2 cellular contexts compared by ENCODE assay signal in the genomic region with DNA sequence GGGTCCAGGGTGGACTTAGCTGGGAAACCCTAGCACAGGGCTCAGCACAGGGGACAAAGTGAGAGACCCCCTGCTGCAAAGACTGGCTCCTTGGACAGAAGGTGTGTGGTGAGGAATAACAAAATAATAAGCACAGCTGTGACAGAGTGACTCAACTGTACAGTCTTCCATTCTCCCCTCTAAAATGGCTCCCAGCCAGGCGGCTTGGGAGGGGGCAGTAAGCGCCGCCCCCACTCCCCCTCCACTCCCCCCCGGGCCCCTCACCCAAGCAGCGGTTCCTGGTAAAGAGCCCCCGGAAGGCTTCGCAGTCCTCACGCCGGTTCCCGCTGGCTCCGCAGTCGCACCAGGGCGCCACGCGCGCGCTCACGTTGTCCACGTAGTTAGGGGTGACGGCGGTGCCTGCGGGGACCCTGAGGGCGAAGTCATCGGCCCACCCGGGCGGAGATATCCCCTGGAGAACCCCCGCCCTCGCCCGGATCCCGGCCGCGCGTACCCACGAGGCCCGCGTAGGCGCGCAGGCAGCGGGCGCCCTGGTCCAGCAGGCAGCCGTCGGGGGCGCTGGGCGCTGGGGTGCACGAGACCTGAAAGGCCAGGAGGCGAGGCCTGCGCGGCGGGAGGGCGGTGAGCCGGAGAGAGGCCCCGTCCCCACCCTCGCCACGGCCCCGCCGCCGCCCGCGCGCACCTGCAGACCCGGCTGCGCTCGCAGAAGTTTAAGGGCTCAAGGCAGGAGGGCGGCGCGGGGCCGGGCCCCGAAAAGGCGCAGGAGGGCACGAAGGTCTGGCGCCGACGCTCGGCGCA.
TF ChIP-seq lines count a peak whose summit lies in the region.

No MANE protein-coding gene starts in this region.

TF ChIP-seq in SK-N-SH, 30 proteins besides CTCF, POLR2A, EP300 and RAD21 (continued from another document):
- no peak for TF ChIP-seq REST (IDR thresholded peaks at IDR 0.05; ENCODE audit: low read depth, low read length)
- no peak for TF ChIP-seq EZH2phosphoT487 (IDR thresholded peaks at IDR 0.05; ENCODE audit: borderline replicate concordance, low read depth)
- TF ChIP-seq FOXM1 (IDR thresholded peaks at IDR 0.05; ENCODE audit: low read depth): no peak
- no peak for TF ChIP-seq CHD2 (IDR thresholded peaks at IDR 0.05; ENCODE audit: low read length, partially characterized antibody)
- TF ChIP-seq, protein P1, sequence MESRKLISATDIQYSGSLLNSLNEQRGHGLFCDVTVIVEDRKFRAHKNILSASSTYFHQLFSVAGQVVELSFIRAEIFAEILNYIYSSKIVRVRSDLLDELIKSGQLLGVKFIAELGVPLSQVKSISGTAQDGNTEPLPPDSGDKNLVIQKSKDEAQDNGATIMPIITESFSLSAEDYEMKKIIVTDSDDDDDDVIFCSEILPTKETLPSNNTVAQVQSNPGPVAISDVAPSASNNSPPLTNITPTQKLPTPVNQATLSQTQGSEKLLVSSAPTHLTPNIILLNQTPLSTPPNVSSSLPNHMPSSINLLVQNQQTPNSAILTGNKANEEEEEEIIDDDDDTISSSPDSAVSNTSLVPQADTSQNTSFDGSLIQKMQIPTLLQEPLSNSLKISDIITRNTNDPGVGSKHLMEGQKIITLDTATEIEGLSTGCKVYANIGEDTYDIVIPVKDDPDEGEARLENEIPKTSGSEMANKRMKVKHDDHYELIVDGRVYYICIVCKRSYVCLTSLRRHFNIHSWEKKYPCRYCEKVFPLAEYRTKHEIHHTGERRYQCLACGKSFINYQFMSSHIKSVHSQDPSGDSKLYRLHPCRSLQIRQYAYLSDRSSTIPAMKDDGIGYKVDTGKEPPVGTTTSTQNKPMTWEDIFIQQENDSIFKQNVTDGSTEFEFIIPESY (IDR thresholded peaks at IDR 0.05; ENCODE audit: borderline replicate concordance, low read depth): no peak
- TF ChIP-seq NFIC (IDR thresholded peaks at IDR 0.05; ENCODE audit: borderline replicate concordance): no peak
- no peak for TF ChIP-seq FOXJ3 (CRISPR knock-in tag; IDR thresholded peaks at IDR 0.05)
- no peak for TF ChIP-seq TCF12 (IDR thresholded peaks at IDR 0.05)
- TF ChIP-seq TEAD4 (IDR thresholded peaks at IDR 0.05; ENCODE audit: borderline replicate concordance, insufficient read depth): no peak
- TF ChIP-seq, protein P2, sequence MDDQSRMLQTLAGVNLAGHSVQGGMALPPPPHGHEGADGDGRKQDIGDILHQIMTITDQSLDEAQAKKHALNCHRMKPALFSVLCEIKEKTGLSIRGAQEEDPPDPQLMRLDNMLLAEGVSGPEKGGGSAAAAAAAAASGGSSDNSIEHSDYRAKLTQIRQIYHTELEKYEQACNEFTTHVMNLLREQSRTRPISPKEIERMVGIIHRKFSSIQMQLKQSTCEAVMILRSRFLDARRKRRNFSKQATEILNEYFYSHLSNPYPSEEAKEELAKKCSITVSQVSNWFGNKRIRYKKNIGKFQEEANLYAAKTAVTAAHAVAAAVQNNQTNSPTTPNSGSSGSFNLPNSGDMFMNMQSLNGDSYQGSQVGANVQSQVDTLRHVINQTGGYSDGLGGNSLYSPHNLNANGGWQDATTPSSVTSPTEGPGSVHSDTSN (IDR thresholded peaks at IDR 0.05): no peak
- no peak for TF ChIP-seq RXRA (IDR thresholded peaks at IDR 0.05; ENCODE audit: borderline replicate concordance, low read depth)
- no peak for TF ChIP-seq GABPA (IDR thresholded peaks at IDR 0.05; ENCODE audit: low read depth)
- TF ChIP-seq, protein P3, sequence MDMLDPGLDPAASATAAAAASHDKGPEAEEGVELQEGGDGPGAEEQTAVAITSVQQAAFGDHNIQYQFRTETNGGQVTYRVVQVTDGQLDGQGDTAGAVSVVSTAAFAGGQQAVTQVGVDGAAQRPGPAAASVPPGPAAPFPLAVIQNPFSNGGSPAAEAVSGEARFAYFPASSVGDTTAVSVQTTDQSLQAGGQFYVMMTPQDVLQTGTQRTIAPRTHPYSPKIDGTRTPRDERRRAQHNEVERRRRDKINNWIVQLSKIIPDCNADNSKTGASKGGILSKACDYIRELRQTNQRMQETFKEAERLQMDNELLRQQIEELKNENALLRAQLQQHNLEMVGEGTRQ (IDR thresholded peaks at IDR 0.05; ENCODE audit: borderline replicate concordance, low read depth, low read length): no peak
- TF ChIP-seq GATA2 (CRISPR knock-in tag; IDR thresholded peaks at IDR 0.05): no peak

TF ChIP-seq in SK-N-SH treated with all-trans-retinoic acid at 6 μM for 48 hours, 23 proteins besides CTCF, POLR2A, EP300 and RAD21 (continued from another document):
- TF ChIP-seq CREB5 (CRISPR knock-in tag; IDR thresholded peaks at IDR 0.05; ENCODE audit: low read depth) (no peak), ESRRG (CRISPR knock-in tag; IDR thresholded peaks at IDR 0.05) (no peak), GLIS3 (CRISPR knock-in tag; IDR thresholded peaks at IDR 0.05) (no peak), ARNTL (CRISPR knock-in tag; IDR thresholded peaks at IDR 0.05; ENCODE audit: borderline replicate concordance, low read depth) (no peak), RARB (CRISPR knock-in tag; IDR thresholded peaks at IDR 0.05) (no peak), ZC3H10 (CRISPR knock-in tag; IDR thresholded peaks at IDR 0.05) (no peak), ISL1 (CRISPR knock-in tag; IDR thresholded peaks at IDR 0.05) (no peak), CSDC2 (CRISPR knock-in tag; IDR thresholded peaks at IDR 0.05) (no peak), ZNF8 (CRISPR knock-in tag; IDR thresholded peaks at IDR 0.05) (no peak), ZFP30 (CRISPR knock-in tag; IDR thresholded peaks at IDR 0.05) (no peak), BACH2 (CRISPR knock-in tag; IDR thresholded peaks at IDR 0.05; ENCODE audit: borderline replicate concordance) (no peak), TSHZ2 (CRISPR knock-in tag; IDR thresholded peaks at IDR 0.05) (no peak), TOX (CRISPR knock-in tag; IDR thresholded peaks at IDR 0.05; ENCODE audit: borderline replicate concordance) (no peak), OSR1 (CRISPR knock-in tag; IDR thresholded peaks at IDR 0.05) (no peak)
- TF ChIP-seq, protein P4, sequence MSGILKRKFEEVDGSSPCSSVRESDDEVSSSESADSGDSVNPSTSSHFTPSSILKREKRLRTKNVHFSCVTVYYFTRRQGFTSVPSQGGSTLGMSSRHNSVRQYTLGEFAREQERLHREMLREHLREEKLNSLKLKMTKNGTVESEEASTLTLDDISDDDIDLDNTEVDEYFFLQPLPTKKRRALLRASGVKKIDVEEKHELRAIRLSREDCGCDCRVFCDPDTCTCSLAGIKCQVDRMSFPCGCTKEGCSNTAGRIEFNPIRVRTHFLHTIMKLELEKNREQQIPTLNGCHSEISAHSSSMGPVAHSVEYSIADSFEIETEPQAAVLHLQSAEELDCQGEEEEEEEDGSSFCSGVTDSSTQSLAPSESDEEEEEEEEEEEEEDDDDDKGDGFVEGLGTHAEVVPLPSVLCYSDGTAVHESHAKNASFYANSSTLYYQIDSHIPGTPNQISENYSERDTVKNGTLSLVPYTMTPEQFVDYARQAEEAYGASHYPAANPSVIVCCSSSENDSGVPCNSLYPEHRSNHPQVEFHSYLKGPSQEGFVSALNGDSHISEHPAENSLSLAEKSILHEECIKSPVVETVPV (CRISPR knock-in tag; IDR thresholded peaks at IDR 0.05): no peak
